Comparison of ENCODE assay signal across 1 cellular context in genomic region chr10:71234017-71234894, GRCh38.
TF ChIP-seq lines count a peak whose summit lies in the region.

No MANE protein-coding gene starts in this region.

TF ChIP-seq in HepG2, 621 proteins besides CTCF, POLR2A, EP300 and RAD21 (continued from another document):
- TF ChIP-seq ZFP1 (CRISPR knock-in tag; IDR thresholded peaks at IDR 0.05): no peak
- no peak for TF ChIP-seq GTF2F1 (IDR thresholded peaks at IDR 0.05; ENCODE audit: low read length)
- TF ChIP-seq ZNF30 (CRISPR knock-in tag; IDR thresholded peaks at IDR 0.05): no peak
- no peak for TF ChIP-seq CHD4 (IDR thresholded peaks at IDR 0.05; ENCODE audit: borderline replicate concordance, low read length)
- TF ChIP-seq, protein P1, sequence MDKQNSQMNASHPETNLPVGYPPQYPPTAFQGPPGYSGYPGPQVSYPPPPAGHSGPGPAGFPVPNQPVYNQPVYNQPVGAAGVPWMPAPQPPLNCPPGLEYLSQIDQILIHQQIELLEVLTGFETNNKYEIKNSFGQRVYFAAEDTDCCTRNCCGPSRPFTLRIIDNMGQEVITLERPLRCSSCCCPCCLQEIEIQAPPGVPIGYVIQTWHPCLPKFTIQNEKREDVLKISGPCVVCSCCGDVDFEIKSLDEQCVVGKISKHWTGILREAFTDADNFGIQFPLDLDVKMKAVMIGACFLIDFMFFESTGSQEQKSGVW (CRISPR knock-in tag; IDR thresholded peaks at IDR 0.05; ENCODE audit: borderline replicate concordance): no peak
- no peak for TF ChIP-seq HCFC1 (IDR thresholded peaks at IDR 0.05; ENCODE audit: low read depth, low read length)
- TF ChIP-seq, protein P2, sequence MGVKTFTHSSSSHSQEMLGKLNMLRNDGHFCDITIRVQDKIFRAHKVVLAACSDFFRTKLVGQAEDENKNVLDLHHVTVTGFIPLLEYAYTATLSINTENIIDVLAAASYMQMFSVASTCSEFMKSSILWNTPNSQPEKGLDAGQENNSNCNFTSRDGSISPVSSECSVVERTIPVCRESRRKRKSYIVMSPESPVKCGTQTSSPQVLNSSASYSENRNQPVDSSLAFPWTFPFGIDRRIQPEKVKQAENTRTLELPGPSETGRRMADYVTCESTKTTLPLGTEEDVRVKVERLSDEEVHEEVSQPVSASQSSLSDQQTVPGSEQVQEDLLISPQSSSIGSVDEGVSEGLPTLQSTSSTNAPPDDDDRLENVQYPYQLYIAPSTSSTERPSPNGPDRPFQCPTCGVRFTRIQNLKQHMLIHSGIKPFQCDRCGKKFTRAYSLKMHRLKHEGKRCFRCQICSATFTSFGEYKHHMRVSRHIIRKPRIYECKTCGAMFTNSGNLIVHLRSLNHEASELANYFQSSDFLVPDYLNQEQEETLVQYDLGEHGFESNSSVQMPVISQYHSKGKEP (CRISPR knock-in tag; IDR thresholded peaks at IDR 0.05): no peak
TF ChIP-seq in HepG2: peak in this region for 0.
